8 cellular contexts compared by ENCODE assay signal in the genomic region with DNA sequence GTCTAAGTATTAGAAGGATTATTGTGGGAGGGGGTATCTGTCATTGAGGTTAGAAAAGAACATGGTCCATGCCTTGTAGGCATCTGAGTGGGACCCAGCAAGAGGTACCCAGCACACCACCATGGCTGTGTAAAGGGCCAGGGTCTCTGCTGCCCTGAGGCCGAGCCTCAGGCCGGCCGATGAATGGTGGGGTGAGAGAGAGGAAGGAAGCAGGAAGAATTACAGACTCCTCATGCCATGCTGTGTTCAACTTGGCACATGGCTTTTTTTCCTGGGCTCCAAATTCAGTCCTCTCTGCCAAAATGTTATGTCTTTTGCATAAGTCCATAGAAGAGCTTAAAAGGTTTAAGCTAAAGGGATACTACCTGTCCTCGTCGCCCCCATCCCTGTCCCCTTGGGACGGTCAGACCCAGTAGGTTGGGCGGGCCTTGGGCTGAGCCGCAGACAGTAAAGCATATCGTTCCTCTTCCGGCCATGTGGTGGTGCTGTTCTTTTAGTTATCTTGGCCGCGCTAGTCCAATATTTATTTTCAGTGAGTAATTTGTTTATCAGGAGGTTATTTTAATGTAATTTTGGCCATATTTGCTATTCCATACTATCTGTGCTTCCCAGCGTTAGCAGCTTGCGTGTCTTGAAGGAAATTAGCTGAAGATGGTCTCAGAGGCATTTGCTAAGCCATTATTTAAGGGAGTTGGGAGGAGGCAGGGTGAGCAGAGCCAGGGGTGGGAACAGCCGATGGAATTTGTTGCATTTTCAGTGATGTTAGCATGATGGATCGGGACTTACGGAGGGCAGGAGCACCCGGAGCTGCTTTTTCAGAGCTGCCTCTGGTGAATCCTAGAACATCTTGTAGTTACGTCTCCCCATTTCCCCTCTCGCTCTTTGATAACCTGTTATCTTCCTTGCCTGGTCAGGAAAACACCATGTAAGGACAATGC.
DNase-seq lines count a peak whose midpoint lies in the region; ATAC-seq and TF ChIP-seq lines count a peak whose summit lies in the region.

No MANE protein-coding gene starts in this region.

- H3K27ac Mint-ChIP-seq in Calu3 (ENCODE audit: unreplicated experiment) (no peak overlapping the region), osteocyte (ENCODE audit: unreplicated experiment) (no peak overlapping the region)

- no peak for TF ChIP-seq POLR2A in NB4 (IDR thresholded peaks at IDR 0.05; ENCODE audit: extremely low read depth, insufficient read length)
- TF ChIP-seq POLR2A in esophagus squamous epithelium (IDR thresholded peaks at IDR 0.05) = no peak

- H3K36me3 ChIP-seq in esophagus squamous epithelium = no peaks in the 10 kb centered on the region

- WGBS in esophagus squamous epithelium, 2 donors = 9 to 19% methylated on average over 11 to 20 of the region's 20 CpGs

- no peak overlapping the region for H3K27ac ChIP-seq in esophagus squamous epithelium

- no peaks in the 10 kb centered on the region for H3K9me3 Mint-ChIP-seq in Calu3 (ENCODE audit: low read depth, unreplicated experiment)
- no peaks in the 10 kb centered on the region for H3K9me3 Mint-ChIP-seq in osteocyte (ENCODE audit: unreplicated experiment)

- peak; percentile 56 for ATAC-seq in GM21576 (IDR thresholded peaks at IDR 0.05; ENCODE audit: unreplicated experiment)

- H3K36me3 Mint-ChIP-seq in Calu3 (ENCODE audit: insufficient read depth, unreplicated experiment) (no peaks in the 10 kb centered on the region), osteocyte (ENCODE audit: unreplicated experiment) (no peaks in the 10 kb centered on the region)

- intact Hi-C loops in Calu3 (cut with micrococcal nuclease; ENCODE audit: unreplicated experiment) = loop anchor here (5.0 kb wide), 1 partner anchor 510 kb away; no protein-coding TSS in a partner anchor
- intact Hi-C loops in esophagus squamous epithelium (cut with DNase I) = loop anchor here (10.0 kb wide), 1 partner anchor 513 kb away; no protein-coding TSS in a partner anchor

- CTCF ChIA-PET in Calu3 (lab: Charles Lee) = interaction anchor here (0.7 kb wide), 1 partner anchor 435 kb away, joined by 6 read pairs; no protein-coding TSS in a partner anchor

- no TSS peak for BruUV-seq in Calu3 (replicated peaks; lab: Mats Ljungman, UMichigan)

- H3K27me3 ChIP-seq in esophagus squamous epithelium = peaks cover 0 to 23% (median 0%) of the 10 kb centered on the region in 4 donors

- H3K9me3 ChIP-seq in esophagus squamous epithelium = no peaks in the 10 kb centered on the region

- peak; percentile 13 for TF ChIP-seq CTCF in Calu3 (IDR thresholded peaks at IDR 0.05; ENCODE audit: unreplicated experiment)
- peak; percentile 63 for TF ChIP-seq CTCF in NB4 (IDR thresholded peaks at IDR 0.05; ENCODE audit: low read depth, low read length)
- TF ChIP-seq CTCF in esophagus squamous epithelium (IDR thresholded peaks at IDR 0.05) = peak in 5 of 6 experiments; percentile 40 to 79 (median 59)
- TF ChIP-seq CTCF in osteocyte (IDR thresholded peaks at IDR 0.05) = peak; percentile 43

- H3K4me3 ChIP-seq in NB4 (ENCODE audit: low read depth, low read length) (no peak overlapping the region), esophagus squamous epithelium (peak overlapping the region in 1 of 4 donors; percentile 12)

- H3K4me1 Mint-ChIP-seq in Calu3 (ENCODE audit: low read depth, unreplicated experiment) (no peaks in the 10 kb centered on the region), osteocyte (ENCODE audit: unreplicated experiment) (no peaks in the 10 kb centered on the region)

- H3K4me3 Mint-ChIP-seq in Calu3 (ENCODE audit: low read depth, unreplicated experiment) (no peak overlapping the region), osteocyte (ENCODE audit: unreplicated experiment) (no peak overlapping the region)

- peak; percentile 25 for DNase-seq in Calu3
- peak; percentile 48 for DNase-seq in NB4 (ENCODE audit: low read depth)
- peak; percentile 41 for DNase-seq in activated CD4-positive, alpha-beta T cell treated with anti-CD3 and anti-CD28 coated beads for 48 hours
- DNase-seq in esophagus squamous epithelium (lab: John Stamatoyannopoulos, UW) = no peak
- DNase-seq in osteocyte (ENCODE audit: extremely low spot score, unreplicated experiment) = no peak
- DNase-seq in occipital lobe (lab: John Stamatoyannopoulos, UW) = no peak
- DNase-seq in cortex of kidney (lab: John Stamatoyannopoulos, UW) = no peak

- H3K4me1 ChIP-seq in esophagus squamous epithelium = peaks cover 0 to 9% (median 4%) of the 10 kb centered on the region in 3 donors

- H3K27me3 Mint-ChIP-seq in Calu3 (ENCODE audit: unreplicated experiment) = peaks cover 33% of the 10 kb centered on the region
- H3K27me3 Mint-ChIP-seq in osteocyte (ENCODE audit: unreplicated experiment) = no peaks in the 10 kb centered on the region

Comparison
In these comparisons a context has a peak if more than half of its experiments do, and no peak if none do; other contexts are left out.
1. DNase-seq: peak in Calu3 (single experiment), NB4 (single experiment) and activated CD4-positive, alpha-beta T cell treated with anti-CD3 and anti-CD28 coated beads for 48 hours (single experiment); none in esophagus squamous epithelium (single experiment), osteocyte (single experiment), occipital lobe (single experiment) and cortex of kidney (single experiment).
2. CTCF ChIP-seq: peak in every context shown above with its lines; median percentile 63 in NB4; 59 in esophagus squamous epithelium; 43 in osteocyte; 13 in Calu3.